ENCODE assay signal across 8 cellular contexts in the genomic region with DNA sequence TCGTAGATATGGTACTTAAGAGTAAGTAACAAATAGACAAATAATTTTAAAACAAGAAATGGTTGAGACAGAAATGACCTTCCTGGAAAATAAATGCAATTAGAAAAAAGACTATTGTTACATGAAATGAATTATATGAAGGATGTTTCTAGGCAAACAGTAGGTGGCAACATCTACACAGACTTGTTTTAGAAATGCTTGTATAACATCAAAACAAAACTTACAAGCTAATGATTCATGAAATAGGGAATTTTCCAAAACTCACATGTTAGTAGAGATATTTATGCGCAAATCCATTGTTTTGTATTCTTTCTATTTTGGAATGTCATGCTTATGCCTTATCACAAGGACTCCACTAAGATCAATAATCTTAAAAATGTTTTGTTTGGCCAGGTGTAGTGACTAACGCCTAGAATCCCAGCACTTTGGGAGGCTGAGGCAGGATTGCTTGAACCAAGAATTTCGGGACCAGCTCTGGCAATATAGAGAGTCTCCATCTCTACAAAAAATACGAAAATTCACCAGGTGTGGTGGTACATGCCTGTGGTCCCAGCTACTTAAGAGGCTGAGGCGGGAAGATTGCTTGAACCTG.
DNase-seq lines count a peak whose midpoint lies in the region; ATAC-seq, FAIRE-seq and TF ChIP-seq lines count a peak whose summit lies in the region.

No MANE protein-coding gene starts in this region.

- ATAC-seq in GM19043 (IDR thresholded peaks at IDR 0.05; ENCODE audit: low read depth, unreplicated experiment) (peak; percentile 39), HG03196 (IDR thresholded peaks at IDR 0.05; ENCODE audit: unreplicated experiment) (peak; percentile 42)

- peak; percentile 22 for TF ChIP-seq CTCF in D721Med (IDR thresholded peaks at IDR 0.05; ENCODE audit: insufficient read depth, missing control alignments)

- FAIRE-seq in D721Med (lab: Jason Lieb, UNC) (no peak), TTC549 (lab: Jason Lieb, UNC) (peak; percentile 58)

- DNase-seq in D721Med (ENCODE audit: insufficient read length, low spot score) (no peak), kidney tubule cell (ENCODE audit: low spot score) (peak; percentile 65), C1 segment of cervical spinal cord (lab: John Stamatoyannopoulos, UW) (no peak), DMS79 treated with DMSO at 0.1 percent for 48 hours (lab: John Stamatoyannopoulos, UW) (no peak)
- no peak for DNase-seq in stimulated activated naive CD4-positive, alpha-beta T cell (lab: John Stamatoyannopoulos, UW)
